In the genomic region with DNA sequence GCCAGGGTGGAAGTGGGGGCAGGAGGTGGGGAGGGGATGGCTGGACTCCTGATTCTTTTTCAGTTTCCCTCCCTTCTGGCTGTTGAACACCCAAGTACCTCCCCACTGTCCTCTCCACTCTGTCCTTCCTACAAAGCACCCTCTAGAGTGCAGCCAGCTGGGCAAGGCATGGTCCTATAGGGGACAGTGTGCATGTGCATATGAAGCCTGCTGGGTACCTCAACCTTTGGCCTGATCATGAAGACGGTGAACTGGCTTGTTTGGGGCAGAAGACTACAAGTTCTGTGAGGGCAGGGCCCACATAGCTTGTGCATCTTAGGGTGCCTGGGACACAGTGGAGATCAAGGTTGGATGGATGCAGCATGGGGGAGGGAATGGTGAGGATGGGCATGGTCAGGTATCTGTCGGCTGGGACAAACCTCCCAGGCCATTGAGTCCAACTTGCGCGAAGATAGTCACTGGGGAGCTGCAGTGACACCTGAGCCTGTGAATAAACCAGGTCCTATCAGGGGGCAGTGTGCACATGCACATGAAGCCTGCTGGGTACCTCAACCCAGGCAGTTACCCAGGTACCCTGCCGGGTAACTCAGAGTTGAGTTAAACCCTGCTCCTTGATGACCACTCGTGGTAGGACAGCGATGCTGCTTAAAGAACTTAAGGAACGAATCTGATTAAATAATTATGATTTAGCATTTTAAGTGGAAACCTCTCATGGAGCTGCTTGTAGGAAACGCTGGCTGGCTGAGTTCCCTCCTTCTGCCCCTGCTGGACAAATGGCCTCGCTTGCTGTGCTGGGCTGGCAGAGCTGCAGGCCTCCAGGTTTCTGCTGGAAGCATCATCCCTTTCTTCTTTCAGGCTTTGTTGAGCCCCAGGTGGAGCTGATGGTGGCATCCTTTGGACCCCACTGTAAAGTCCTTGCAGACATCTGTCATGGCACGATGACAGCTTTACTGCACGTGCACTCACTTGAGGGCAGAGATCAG, we compare ENCODE assay signal across 15 cellular contexts.
DNase-seq lines count a peak whose midpoint lies in the region; ATAC-seq, FAIRE-seq and TF ChIP-seq lines count a peak whose summit lies in the region.
"Had no signal": no experiment of that assay in that cellular context is flagged by ENCODE, and none has a peak within 500 bp of the region (broad histone marks: within the 10 kb centered on the region; RNA-seq: fewer than 3 reads in every experiment).

No MANE protein-coding gene starts in this region.

- CTCF ChIA-PET in A549 (lab: Yijun Ruan, JAX): interaction anchor here (0.8 to 3.5 kb wide), 9 partner anchors 8 to 293 kb away, joined by 3 to 30 read pairs (median 6); a partner anchor contains a TSS

- no peaks in the 10 kb centered on the region for H3K23me2 ChIP-seq in H9 (ENCODE audit: insufficient read length, low read depth, low read length, poor library complexity, severe bottlenecking)

- H2BK20ac ChIP-seq in H9 (ENCODE audit: low read depth, low read length, poor library complexity, severe bottlenecking): no peak overlapping the region

- H3K27me3 Mint-ChIP-seq in H9 (ENCODE audit: low read depth): peaks cover 7% of the 10 kb centered on the region

- H2BK120ac ChIP-seq in H9 (ENCODE audit: low read depth, low read length, poor library complexity, severe bottlenecking): no peak overlapping the region

- POLR2A ChIA-PET in A549 (lab: Yijun Ruan, JAX): interaction anchor here (0.8 kb wide), 1 partner anchor 132 kb away, joined by 3 read pairs; a partner anchor contains a TSS

- no peak for TF ChIP-seq POLR2A in A549 (IDR thresholded peaks at IDR 0.05; ENCODE audit: low read length)

- TF ChIP-seq EP300 in A549 (IDR thresholded peaks at IDR 0.05): no peak

- H3K56ac ChIP-seq in H9 (ENCODE audit: insufficient read length, low read depth, low read length): no peak overlapping the region

- DNase-seq in A549 (ENCODE audit: low read depth in 1 of 2, low spot score in 1 of 2): peak in 1 of 2 experiments; percentile 26
- no peak for DNase-seq in H9
- peak; percentile 36 for DNase-seq in cerebellum (ENCODE audit: low spot score)
- DNase-seq in left lobe of liver (ENCODE audit: low spot score): no peak
- no peak for DNase-seq in activated gamma-delta T cell treated with Interleukin-2 at 50 U/mL for 16 hours
- no peak for DNase-seq in activated CD4-positive, alpha-beta T cell treated with anti-CD3 and anti-CD28 coated beads, Interleukin-2, amount 50 U/mL, for 4 hours
- DNase-seq: amniotic stem cell, mammary epithelial cell, NCI-H1694 treated with DMSO at 0.1 percent for 48 hours, NCI-H82, WERI-Rb-1 had no signal

- no peaks in the 10 kb centered on the region for H3K79me1 ChIP-seq in H9 (ENCODE audit: insufficient read depth, low read depth, low read length, poor library complexity, severe bottlenecking)

- H3K27ac ChIP-seq in A549 (peak overlapping the region in 1 of 2 experiments; percentile 30; a peak in 1 of 6 replicates), H9 (ENCODE audit: insufficient read length, low read depth, low read length) (no peak overlapping the region)
- H3K27ac ChIP-seq: KMS-11, WERI-Rb-1 had no signal

- no peak overlapping the region for H3K9ac ChIP-seq in H9 (ENCODE audit: extremely low read depth, insufficient read length, low read length)
- H3K9ac ChIP-seq: KMS-11 had no signal

- no peak for TF ChIP-seq CTCF in A549 (IDR thresholded peaks at IDR 0.05)
- TF ChIP-seq CTCF in H9 (conservative IDR thresholded peaks at IDR 0.05): peak; percentile 27; the same call in 1 of the 3 replicates

- no peak overlapping the region for H3T11ph ChIP-seq in H9 (ENCODE audit: low read length)

- H3K4me3 ChIP-seq in A549: no peak overlapping the region
- H3K4me3 ChIP-seq: HAP-1 had no signal

- H4K91ac ChIP-seq in H9 (ENCODE audit: insufficient read length, low read depth, low read length): no peak overlapping the region

- peaks cover 15% of the 10 kb centered on the region; the same call in 2 of the 3 replicates for H3K4me1 ChIP-seq in A549
- no peaks in the 10 kb centered on the region for H3K4me1 ChIP-seq in H9 (ENCODE audit: insufficient read depth, low read length)
- H3K4me1 ChIP-seq: HAP-1 had no signal

- no peaks in the 10 kb centered on the region for H3K9me3 ChIP-seq in A549
- H3K9me3 ChIP-seq in H9 (ENCODE audit: control insufficient read depth, low read depth, low read length): no peaks in the 10 kb centered on the region
- H3K9me3 ChIP-seq: HAP-1 had no signal

- no peak for FAIRE-seq in A549 (lab: Jason Lieb, UNC)

- H2AK5ac ChIP-seq in H9 (ENCODE audit: insufficient read length, low read length): no peak overlapping the region

- H3K36me3 Mint-ChIP-seq in H9 (ENCODE audit: insufficient read depth in 1 of 3, low read depth in 3 of 3): peaks cover 7 to 27% (median 20%) of the 10 kb centered on the region in 3 experiments; a peak in 6 of 7 replicates

- H3K14ac ChIP-seq in H9 (ENCODE audit: insufficient read depth, low read length): no peak overlapping the region; the same call in 1 of the 2 replicates

- no peak overlapping the region for H4K8ac ChIP-seq in H9 (replicated peaks; ENCODE audit: insufficient read length, low read depth, low read length)

- H3K18ac ChIP-seq in H9 (ENCODE audit: insufficient read length, low read depth, low read length): no peak overlapping the region

- no peak for TF ChIP-seq RAD21 in A549 (conservative IDR thresholded peaks at IDR 0.05 in 1 of 2, IDR thresholded peaks at IDR 0.05 in 1 of 2)

- ATAC-seq in A549 (peak; percentile 19 to 26; a peak in 5 of 6 replicates), left lobe of liver (peak; percentile 17), HG02884 (IDR thresholded peaks at IDR 0.05; ENCODE audit: unreplicated experiment) (no peak), HG02588 (IDR thresholded peaks at IDR 0.05; ENCODE audit: unreplicated experiment) (no peak)

- no peak overlapping the region for H3K4me2 ChIP-seq in A549
- H3K4me2 ChIP-seq in H9 (ENCODE audit: insufficient read depth, insufficient read length, low read length): no peak overlapping the region
- H3K4me2 ChIP-seq: KMS-11 had no signal

- no peaks in the 10 kb centered on the region for H3K9me3 Mint-ChIP-seq in H9

- H2AFZ ChIP-seq in H9 (ENCODE audit: low read length): no peak overlapping the region

- H2BK12ac ChIP-seq in H9 (ENCODE audit: insufficient read length, low read depth, low read length): no peak overlapping the region

- H3K27ac Mint-ChIP-seq in H9: no peak overlapping the region; a peak in 2 of 7 replicates

- 93% methylated on average over 12 of the region's 12 CpGs for WGBS in A549 (ENCODE audit: missing lambda C conversion rate)
- no CpG with 5 or more reads among the region's 12 CpGs for whole genome bisulfite sequencing in H9 (ENCODE audit: extremely low coverage, insufficient read length, low lambda C conversion rate)

- H2BK5ac ChIP-seq in H9 (ENCODE audit: insufficient read length, low read length): no peak overlapping the region

- H3K4me3 Mint-ChIP-seq in H9: no peak overlapping the region

- H2BK15ac ChIP-seq in H9 (ENCODE audit: low read depth, low read length): no peak overlapping the region

- no peaks in the 10 kb centered on the region for H4K20me1 ChIP-seq in H9 (ENCODE audit: control insufficient read depth, insufficient read depth, insufficient read length)

- no peak overlapping the region for H3K23ac ChIP-seq in H9 (ENCODE audit: insufficient read length, low read depth, low read length)

- no peak overlapping the region for H4K5ac ChIP-seq in H9 (ENCODE audit: insufficient read length, low read depth, low read length)

- no peaks in the 10 kb centered on the region for H3K79me2 ChIP-seq in H9 (ENCODE audit: insufficient read depth, low read length)

- H3K4ac ChIP-seq in H9 (ENCODE audit: low read depth, low read length): no peak overlapping the region

- 0 out of 4 replicates have a peak, but pooled peaks cover 0 to 2% of the 10 kb centered on the region in 2 experiments for H3K4me1 Mint-ChIP-seq in H9

- H3K27me3 ChIP-seq in H9 (ENCODE audit: insufficient read depth, low read length): no peaks in the 10 kb centered on the region

TF ChIP-seq in A549, 52 proteins besides CTCF, POLR2A, EP300 and RAD21:
- TF ChIP-seq HDAC2 (IDR thresholded peaks at IDR 0.05): no peak
- TF ChIP-seq RCOR1 (IDR thresholded peaks at IDR 0.05; ENCODE audit: low read depth, low read length): no peak
- TF ChIP-seq SREBF2 (IDR thresholded peaks at IDR 0.05): no peak
- no peak for TF ChIP-seq SMC3 (IDR thresholded peaks at IDR 0.05)
- TF ChIP-seq MAZ (IDR thresholded peaks at IDR 0.05; ENCODE audit: borderline replicate concordance, low read depth, low read length): no peak
- no peak for TF ChIP-seq ZSCAN20 (CRISPR knock-in tag; IDR thresholded peaks at IDR 0.05)
- no peak for TF ChIP-seq HEYL (CRISPR knock-in tag; IDR thresholded peaks at IDR 0.05)
- TF ChIP-seq MYC (IDR thresholded peaks at IDR 0.05; ENCODE audit: borderline replicate concordance, low read length): no peak

Comparison
In these comparisons a context has a peak if more than half of its experiments do, and no peak if none do; other contexts are left out.
1. ATAC-seq: peak in A549 (2 of 2) and left lobe of liver (single experiment); none in HG02884 (single experiment) and HG02588 (single experiment).